In the genomic region with DNA sequence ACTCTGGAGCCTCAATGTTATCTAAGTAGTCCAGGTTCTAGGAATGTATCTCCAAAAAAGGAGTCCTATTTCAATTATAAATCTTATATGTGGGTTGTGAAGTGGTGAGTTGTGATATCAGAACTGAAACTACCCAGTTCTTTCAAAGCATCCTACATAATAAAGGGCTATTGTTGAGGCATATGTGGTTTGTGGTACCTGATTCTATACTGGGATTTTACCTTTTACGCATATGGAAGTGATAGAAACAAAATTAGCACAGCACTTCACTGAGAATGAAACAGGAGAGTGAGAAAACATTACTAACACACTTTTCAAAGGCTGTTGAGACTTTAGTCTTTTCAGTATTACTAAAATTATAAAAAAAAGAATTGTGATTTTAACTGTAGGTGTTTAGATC, we compare ENCODE assay signal across 11 cellular contexts.
DNase-seq lines count a peak whose midpoint lies in the region; ATAC-seq lines count a peak whose summit lies in the region.
"Had no signal": no experiment of that assay in that cellular context is flagged by ENCODE, and none has a peak within 500 bp of the region (broad histone marks: within the 10 kb centered on the region; RNA-seq: fewer than 3 reads in every experiment).

No MANE protein-coding gene starts in this region.

- H3K4me3 Mint-ChIP-seq in stimulated activated naive CD8-positive, alpha-beta T cell treated with anti-CD3 and anti-CD28 coated beads, Interleukin-15, amount 100 ng/mL, for 72 hours, result no peak overlapping the region

- no peaks in the 10 kb centered on the region for H3K36me3 Mint-ChIP-seq in activated naive CD4-positive, alpha-beta T cell treated with anti-CD3 and anti-CD28 coated beads, Interleukin-2, amount 50 U/mL, for 72 hours

- no peak for DNase-seq in activated naive CD4-positive, alpha-beta T cell treated with anti-CD3 and anti-CD28 coated beads, Interleukin-2, amount 50 U/mL, for 72 hours (ENCODE audit: low spot score in 2 of 2)
- no peak for DNase-seq in activated naive CD4-positive, alpha-beta T cell (lab: John Stamatoyannopoulos, UW)
- no peak for DNase-seq in stimulated activated naive CD8-positive, alpha-beta T cell treated with anti-CD3 and anti-CD28 coated beads, Interleukin-15, amount 100 ng/mL, for 72 hours
- DNase-seq in inferior parietal cortex (ENCODE audit: extremely low spot score) (no peak), NOMO-1 (lab: John Stamatoyannopoulos, UW; ENCODE audit: unreplicated experiment in 2 of 2) (no peak), hepatic stellate cell (ENCODE audit: low spot score) (no peak)
- DNase-seq: activated effector memory CD4-positive, alpha-beta T cell treated with Interleukin-2 at 50 U/mL for 16 hours; KBM-7; NCI-H345 had no signal

- ATAC-seq in activated naive CD4-positive, alpha-beta T cell treated with anti-CD3 and anti-CD28 coated beads, Interleukin-2, amount 50 U/mL, for 72 hours, result peak; percentile 84 to 98
- ATAC-seq in GM21737 (IDR thresholded peaks at IDR 0.05; ENCODE audit: unreplicated experiment), result peak; percentile 97
- ATAC-seq in HG03108 (IDR thresholded peaks at IDR 0.05; ENCODE audit: unreplicated experiment), result peak; percentile 97
- peak; percentile 100 for ATAC-seq in stimulated activated naive CD8-positive, alpha-beta T cell treated with anti-CD3 and anti-CD28 coated beads, Interleukin-15, amount 100 ng/mL, for 72 hours

- H3K27ac Mint-ChIP-seq in activated naive CD4-positive, alpha-beta T cell treated with anti-CD3 and anti-CD28 coated beads, Interleukin-2, amount 50 U/mL, for 72 hours, result no peak overlapping the region
- peak overlapping the region in 1 of 2 donors; percentile 67 for H3K27ac Mint-ChIP-seq in stimulated activated naive CD8-positive, alpha-beta T cell treated with anti-CD3 and anti-CD28 coated beads, Interleukin-15, amount 100 ng/mL, for 72 hours

- H3K4me1 Mint-ChIP-seq in stimulated activated naive CD8-positive, alpha-beta T cell treated with anti-CD3 and anti-CD28 coated beads, Interleukin-15, amount 100 ng/mL, for 72 hours, result peaks cover 6% of the 10 kb centered on the region

- peaks cover 5 to 9% of the 10 kb centered on the region in 2 donors for H3K9me3 Mint-ChIP-seq in activated naive CD4-positive, alpha-beta T cell treated with anti-CD3 and anti-CD28 coated beads, Interleukin-2, amount 50 U/mL, for 72 hours
- H3K9me3 Mint-ChIP-seq in stimulated activated naive CD8-positive, alpha-beta T cell treated with anti-CD3 and anti-CD28 coated beads, Interleukin-15, amount 100 ng/mL, for 72 hours, result peaks cover 5 to 7% of the 10 kb centered on the region in 2 donors

- H3K27me3 Mint-ChIP-seq in stimulated activated naive CD8-positive, alpha-beta T cell treated with anti-CD3 and anti-CD28 coated beads, Interleukin-15, amount 100 ng/mL, for 72 hours, result no peaks in the 10 kb centered on the region
